8 cellular contexts compared by ENCODE assay signal in the genomic region with DNA sequence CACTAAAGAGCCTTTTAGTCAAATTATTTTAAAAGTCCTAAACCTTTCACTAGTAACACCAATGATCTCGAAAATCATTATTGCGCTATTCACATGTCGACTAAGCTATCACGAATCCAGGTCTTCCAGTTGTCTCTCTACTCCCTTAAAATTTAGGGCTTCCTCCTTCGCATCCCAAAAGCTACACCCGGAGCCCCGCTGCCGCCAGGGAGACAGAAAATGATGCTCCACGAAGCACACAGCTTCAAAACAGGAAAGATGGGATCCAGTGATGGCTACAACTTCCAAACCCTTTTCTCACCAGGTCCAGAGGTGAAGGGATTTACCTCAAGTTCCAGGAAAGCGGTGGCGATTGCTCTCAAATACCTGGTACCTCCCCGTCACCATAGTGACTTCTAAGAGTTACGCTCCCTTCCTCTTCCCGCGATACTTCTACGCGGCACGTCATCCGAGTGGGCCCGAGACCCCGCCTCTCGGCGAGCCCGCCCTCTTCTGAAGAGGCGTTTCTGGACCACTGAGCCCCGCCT. TPM values are rescaled to one million over a fixed set of nuclear protein-coding genes. Genes with fewer than 3 reads are reported as not detected.
DNase-seq lines count a peak whose midpoint lies in the region; TF ChIP-seq lines count a peak whose summit lies in the region.

Gene IFT80, minus strand, starts transcription at position 406 of the 527 bp plus-strand sequence. CDS start 14,625 bp downstream, outside the sequence.

- H3K9ac ChIP-seq in GM23248: peak within 1 kb of the TSS; percentile 98

- H3K4me3 ChIP-seq in GM23248: peak within 1 kb of the TSS; percentile 95
- peak within 1 kb of the TSS; percentile 66 to 90 (median 76) for H3K4me3 ChIP-seq in esophagus squamous epithelium

- WGBS in GM23248 (ENCODE audit: low coverage in 1 of 2, low lambda C conversion rate in 2 of 2, missing lambda C conversion rate in 2 of 2), 2 experiments: 0 to 1% methylated on average over 26 of the region's 26 CpGs
- WGBS in esophagus squamous epithelium, 2 donors: 0% methylated on average over 25 to 26 of the region's 26 CpGs

- in situ Hi-C loops in GM23248 (cut with MboI): no loop called here

- peak; percentile 97 for DNase-seq in DMS53 (lab: John Stamatoyannopoulos, UW)
- DNase-seq in GM23248: peak; percentile 98
- DNase-seq in Kasumi-1 (lab: John Stamatoyannopoulos, UW): peak; percentile 94 to 95
- peak; percentile 94 for DNase-seq in RPMI7951 (ENCODE audit: low read depth)
- peak; percentile 93 for DNase-seq in activated T-helper 1 cell treated with anti-CD3 and anti-CD28 coated beads, Interleukin-12 subunit alpha, Interleukin-12 subunit beta, Interleukin-2, Interleukin-4 antibody, amounts not matched to agents 30 ng/mL and 10 ng/mL and 1 ng/mL, durations not matched to agents 14 hours and 24 hours and 36 hours (ENCODE audit: low spot score)
- peak; percentile 79 for DNase-seq in esophagus squamous epithelium (lab: John Stamatoyannopoulos, UW)
- peak; percentile 97 for DNase-seq in myocyte (ENCODE audit: low read depth)
- peak; percentile 82 to 91 for DNase-seq in stimulated activated CD8-positive, alpha-beta memory T cell treated with anti-CD3 and anti-CD28 coated beads, Interleukin-7, amount 100 ng/mL, for 48 hours (ENCODE audit: extremely low read depth in 1 of 2, low read depth in 1 of 2)

- no peak for TF ChIP-seq POLR2A in esophagus squamous epithelium (IDR thresholded peaks at IDR 0.05)

- peaks cover 40% of the 10 kb centered on the region for H3K4me1 ChIP-seq in GM23248 (ENCODE audit: insufficient read depth)
- peaks cover 0 to 52% (median 9%) of the 10 kb centered on the region in 3 donors for H3K4me1 ChIP-seq in esophagus squamous epithelium

- peak within 1 kb of the TSS; percentile 95 for H2AFZ ChIP-seq in GM23248

- peak within 1 kb of the TSS; percentile 98 for H3K27ac Mint-ChIP-seq in activated T-helper 1 cell treated with anti-CD3 and anti-CD28 coated beads, Interleukin-12 subunit alpha, Interleukin-12 subunit beta, Interleukin-2, Interleukin-4 antibody, amounts not matched to agents 30 ng/mL and 10 ng/mL and 1 ng/mL, durations not matched to agents 14 hours and 24 hours and 36 hours

- TF ChIP-seq CTCF in esophagus squamous epithelium (IDR thresholded peaks at IDR 0.05): no peak

- no peaks in the 10 kb centered on the region for H3K9me3 Mint-ChIP-seq in activated T-helper 1 cell treated with anti-CD3 and anti-CD28 coated beads, Interleukin-12 subunit alpha, Interleukin-12 subunit beta, Interleukin-2, Interleukin-4 antibody, amounts not matched to agents 30 ng/mL and 10 ng/mL and 1 ng/mL, durations not matched to agents 14 hours and 24 hours and 36 hours

- H3K9me2 ChIP-seq in GM23248 (ENCODE audit: insufficient read depth): no peaks in the 10 kb centered on the region

- no peaks in the 10 kb centered on the region for H4K20me1 ChIP-seq in GM23248 (ENCODE audit: insufficient read depth)

- H3K36me3 ChIP-seq in GM23248 (ENCODE audit: low read depth) (0 out of 2 replicates have a peak, but pooled peaks cover 4% of the 10 kb centered on the region), esophagus squamous epithelium (no peaks in the 10 kb centered on the region)

- H3K79me2 ChIP-seq in GM23248 (ENCODE audit: insufficient read depth): peaks cover 87% of the 10 kb centered on the region

- peaks cover 6% of the 10 kb centered on the region for H3K27me3 Mint-ChIP-seq in activated T-helper 1 cell treated with anti-CD3 and anti-CD28 coated beads, Interleukin-12 subunit alpha, Interleukin-12 subunit beta, Interleukin-2, Interleukin-4 antibody, amounts not matched to agents 30 ng/mL and 10 ng/mL and 1 ng/mL, durations not matched to agents 14 hours and 24 hours and 36 hours (ENCODE audit: insufficient read depth)

- H3F3A ChIP-seq in GM23248 (ENCODE audit: insufficient read depth): peaks cover 26% of the 10 kb centered on the region

- H3K27me3 ChIP-seq in GM23248 (replicated peaks; ENCODE audit: insufficient read depth): no peaks in the 10 kb centered on the region
- H3K27me3 ChIP-seq in esophagus squamous epithelium: peaks cover 0 to 4% (median 0%) of the 10 kb centered on the region in 4 donors

- H3K4me3 Mint-ChIP-seq in activated T-helper 1 cell treated with anti-CD3 and anti-CD28 coated beads, Interleukin-12 subunit alpha, Interleukin-12 subunit beta, Interleukin-2, Interleukin-4 antibody, amounts not matched to agents 30 ng/mL and 10 ng/mL and 1 ng/mL, durations not matched to agents 14 hours and 24 hours and 36 hours: peak within 1 kb of the TSS; percentile 96

- H3K9me3 ChIP-seq in GM23248 (ENCODE audit: low read depth) (no peaks in the 10 kb centered on the region), esophagus squamous epithelium (no peaks in the 10 kb centered on the region)

- intact Hi-C loops in activated T-helper 1 cell treated with anti-CD3 and anti-CD28 coated beads, Interleukin-12 subunit alpha, Interleukin-12 subunit beta, Interleukin-2, Interleukin-4 antibody, amounts not matched to agents 30 ng/mL and 10 ng/mL and 1 ng/mL, durations not matched to agents 14 hours and 24 hours and 36 hours (cut with micrococcal nuclease): loop anchor here (1.0 to 5.0 kb wide), 10 partner anchors 14 to 822 kb away; partner anchors contain the start of genes C3orf80, IL12A, KPNA4 and NMD3
- intact Hi-C loops in esophagus squamous epithelium (cut with DNase I): no loop called here

- H3K4me2 ChIP-seq in GM23248 (ENCODE audit: unreplicated experiment): peak within 1 kb of the TSS; percentile 90

- peaks cover 23% of the 10 kb centered on the region for H3K36me3 Mint-ChIP-seq in activated T-helper 1 cell treated with anti-CD3 and anti-CD28 coated beads, Interleukin-12 subunit alpha, Interleukin-12 subunit beta, Interleukin-2, Interleukin-4 antibody, amounts not matched to agents 30 ng/mL and 10 ng/mL and 1 ng/mL, durations not matched to agents 14 hours and 24 hours and 36 hours (ENCODE audit: low read depth)

- H3K4me1 Mint-ChIP-seq in activated T-helper 1 cell treated with anti-CD3 and anti-CD28 coated beads, Interleukin-12 subunit alpha, Interleukin-12 subunit beta, Interleukin-2, Interleukin-4 antibody, amounts not matched to agents 30 ng/mL and 10 ng/mL and 1 ng/mL, durations not matched to agents 14 hours and 24 hours and 36 hours (ENCODE audit: low read depth): peaks cover 52% of the 10 kb centered on the region

- H3K27ac ChIP-seq in GM23248: peak within 1 kb of the TSS; percentile 98
- H3K27ac ChIP-seq in esophagus squamous epithelium: peak within 1 kb of the TSS; percentile 86 to 98 (median 92)

RNA-seq across cellular contexts. Expression of gene IFT80, which starts in this region (rescaled TPM):
- total RNA-seq in GM23248 (2014; rRNA removed; shearing (Covaris generic)): 48.4 and 59.4 TPM in 2 replicates
- 15.2 and 19.8 TPM in 2 replicates for polyA plus RNA-seq in GM23248 (2016; fragmentation: Nextera tagmentation; extraction: Ambion mirVana)
- total RNA-seq in RPMI7951 (2014; rRNA removed; shearing (Covaris generic)): 44.2 and 44.7 TPM in 2 replicates
- total RNA-seq in activated T-helper 1 cell treated with anti-CD3 and anti-CD28 coated beads, Interleukin-12 subunit alpha, Interleukin-12 subunit beta, Interleukin-2, Interleukin-4 antibody, amounts not matched to agents 30 ng/mL and 10 ng/mL and 1 ng/mL, durations not matched to agents 14 hours and 24 hours and 36 hours: 14.0 and 14.8 TPM in 2 replicates
- total RNA-seq in esophagus squamous epithelium (10 to 100 TPM; 10.8 to 20.4 (median 14.9) TPM), myocyte (25.0 and 40.9 TPM in 2 replicates)
- polyA plus RNA-seq in myocyte (2012): 12.1 TPM

Comparison
In these comparisons a context has a peak if more than half of its experiments do, and no peak if none do; other contexts are left out.
1. Peak in every context shown above with its lines: DNase-seq, H3K4me3 ChIP-seq and H3K27ac ChIP-seq.